ENCODE assay signal across 15 cellular contexts in genomic region chr17:82978354-82978753, GRCh38.
DNase-seq lines count a peak whose midpoint lies in the region; ATAC-seq and TF ChIP-seq lines count a peak whose summit lies in the region.
"Had no signal": no experiment of that assay in that cellular context is flagged by ENCODE, and none has a peak within 500 bp of the region (broad histone marks: within the 10 kb centered on the region; RNA-seq: fewer than 3 reads in every experiment).

No MANE protein-coding gene starts in this region.

- no peak overlapping the region for H3K4me3 ChIP-seq in OCI-LY1 (ENCODE audit: low read depth, low read length, poor library complexity, severe bottlenecking)
- H3K4me3 ChIP-seq in effector memory CD4-positive, alpha-beta T cell (ENCODE audit: insufficient read depth, low read depth, low read length, poor library complexity, severe bottlenecking), result peak overlapping the region; percentile 45
- H3K4me3 ChIP-seq: right atrium auricular region had no signal

- no peaks in the 10 kb centered on the region for H3K9me2 ChIP-seq in OCI-LY1 (ENCODE audit: low read depth, low read length)

- peak overlapping the region; percentile 13 for H3K4me3 Mint-ChIP-seq in activated CD4-positive, alpha-beta T cell treated with anti-CD3 and anti-CD28 coated beads, Interleukin-2, amount 10 ng/mL, durations not matched to agents 24 days and 14 days
- H3K4me3 Mint-ChIP-seq in stimulated activated naive CD8-positive, alpha-beta T cell treated with anti-CD3 and anti-CD28 coated beads, Interleukin-15, amount 100 ng/mL, for 72 hours, result peak overlapping the region; percentile 49 to 73

- peak; percentile 46 for DNase-seq in activated CD4-positive, alpha-beta T cell treated with anti-CD3 and anti-CD28 coated beads, Interleukin-2, amount 10 ng/mL, durations not matched to agents 24 days and 14 days
- DNase-seq in activated CD4-positive, alpha-beta T cell treated with anti-CD3 and anti-CD28 coated beads, Interleukin-2, amount 50 U/mL, for 1 hour, result no peak
- DNase-seq in effector memory CD4-positive, alpha-beta T cell, result no peak
- no peak for DNase-seq in stimulated activated naive CD8-positive, alpha-beta T cell treated with anti-CD3 and anti-CD28 coated beads, Interleukin-15, amount 100 ng/mL, for 72 hours
- DNase-seq in cerebellar nuclear complex (lab: John Stamatoyannopoulos, UW) (no peak), GM10266 (ENCODE audit: extremely low spot score) (no peak), HK-2 (ENCODE audit: unreplicated experiment) (no peak)
- DNase-seq: anterior cingulate cortex, mesenchymal stem cell, NCI-H1048, NCI-H82, WERI-Rb-1 had no signal

- no peaks in the 10 kb centered on the region for H3K27me3 Mint-ChIP-seq in activated CD4-positive, alpha-beta T cell treated with anti-CD3 and anti-CD28 coated beads, Interleukin-2, amount 10 ng/mL, durations not matched to agents 24 days and 14 days
- H3K27me3 Mint-ChIP-seq in stimulated activated naive CD8-positive, alpha-beta T cell treated with anti-CD3 and anti-CD28 coated beads, Interleukin-15, amount 100 ng/mL, for 72 hours, result no peaks in the 10 kb centered on the region

- peak overlapping the region; percentile 10; the same call in 1 of the 2 replicates for H3K4me2 ChIP-seq in OCI-LY1 (ENCODE audit: low read length)

- H3F3A ChIP-seq in OCI-LY1 (ENCODE audit: insufficient read depth, low read length), result no peaks in the 10 kb centered on the region

- H2AFZ ChIP-seq in OCI-LY1 (ENCODE audit: low read length), result no peak overlapping the region

- H3K27ac ChIP-seq in OCI-LY1 (ENCODE audit: low read depth, low read length, poor library complexity, severe bottlenecking), result peak overlapping the region; percentile 27
- peak overlapping the region; percentile 42 for H3K27ac ChIP-seq in effector memory CD4-positive, alpha-beta T cell (ENCODE audit: insufficient read depth, low read length, poor library complexity, severe bottlenecking)
- H3K27ac ChIP-seq: right atrium auricular region, WERI-Rb-1 had no signal

- no peaks in the 10 kb centered on the region for H3K9me3 ChIP-seq in OCI-LY1 (ENCODE audit: low read length)
- no peaks in the 10 kb centered on the region for H3K9me3 ChIP-seq in effector memory CD4-positive, alpha-beta T cell (ENCODE audit: control insufficient read depth, low read length)
- H3K9me3 ChIP-seq: right atrium auricular region had no signal

- intact Hi-C loops in activated CD4-positive, alpha-beta T cell treated with anti-CD3 and anti-CD28 coated beads, Interleukin-2, amount 10 ng/mL, durations not matched to agents 24 days and 14 days (cut with micrococcal nuclease), result no loop called here

- H3K36me3 Mint-ChIP-seq in activated CD4-positive, alpha-beta T cell treated with anti-CD3 and anti-CD28 coated beads, Interleukin-2, amount 10 ng/mL, durations not matched to agents 24 days and 14 days (ENCODE audit: low read depth), result peaks cover 5% of the 10 kb centered on the region

- H3K36me3 ChIP-seq in OCI-LY1 (ENCODE audit: insufficient read depth, low read length), result no peaks in the 10 kb centered on the region
- H3K36me3 ChIP-seq in effector memory CD4-positive, alpha-beta T cell (ENCODE audit: control insufficient read depth, insufficient read depth, low read length), result no peaks in the 10 kb centered on the region
- H3K36me3 ChIP-seq: right atrium auricular region, WERI-Rb-1 had no signal

- H4K20me1 ChIP-seq in OCI-LY1 (ENCODE audit: insufficient read depth, low read length), result no peaks in the 10 kb centered on the region

- H3K27me3 ChIP-seq in OCI-LY1 (ENCODE audit: insufficient read depth, low read length), result no peaks in the 10 kb centered on the region
- no peaks in the 10 kb centered on the region for H3K27me3 ChIP-seq in effector memory CD4-positive, alpha-beta T cell (replicated peaks; ENCODE audit: control insufficient read depth, insufficient read depth, low read length, poor library complexity, severe bottlenecking)
- H3K27me3 ChIP-seq: right atrium auricular region had no signal

- no peak for TF ChIP-seq CTCF in OCI-LY1 (IDR thresholded peaks at IDR 0.05; ENCODE audit: low read length)
- TF ChIP-seq CTCF in GM10266 (IDR thresholded peaks at IDR 0.05; ENCODE audit: control insufficient read depth, insufficient read depth, low read depth, missing control alignments), result no peak

- peaks cover 21% of the 10 kb centered on the region for H3K4me1 Mint-ChIP-seq in activated CD4-positive, alpha-beta T cell treated with anti-CD3 and anti-CD28 coated beads, Interleukin-2, amount 10 ng/mL, durations not matched to agents 24 days and 14 days
- peaks cover 19% of the 10 kb centered on the region for H3K4me1 Mint-ChIP-seq in stimulated activated naive CD8-positive, alpha-beta T cell treated with anti-CD3 and anti-CD28 coated beads, Interleukin-15, amount 100 ng/mL, for 72 hours

- H3K27ac Mint-ChIP-seq in activated CD4-positive, alpha-beta T cell treated with anti-CD3 and anti-CD28 coated beads, Interleukin-2, amount 10 ng/mL, durations not matched to agents 24 days and 14 days, result peak overlapping the region; percentile 63
- peak overlapping the region; percentile 13 to 93 for H3K27ac Mint-ChIP-seq in stimulated activated naive CD8-positive, alpha-beta T cell treated with anti-CD3 and anti-CD28 coated beads, Interleukin-15, amount 100 ng/mL, for 72 hours

- no peak for ATAC-seq in stimulated activated naive CD8-positive, alpha-beta T cell treated with anti-CD3 and anti-CD28 coated beads, Interleukin-15, amount 100 ng/mL, for 72 hours
- ATAC-seq: SK-N-SH treated with all-trans-retinoic acid at 6 μM for 48 hours had no signal

- peaks cover 21% of the 10 kb centered on the region for H3K4me1 ChIP-seq in OCI-LY1 (ENCODE audit: insufficient read depth, low read length, severe bottlenecking)
- peaks cover 18% of the 10 kb centered on the region for H3K4me1 ChIP-seq in effector memory CD4-positive, alpha-beta T cell (ENCODE audit: control insufficient read depth, insufficient read depth, low read length, poor library complexity, severe bottlenecking)
- H3K4me1 ChIP-seq: right atrium auricular region had no signal

- H3K9me3 Mint-ChIP-seq in activated CD4-positive, alpha-beta T cell treated with anti-CD3 and anti-CD28 coated beads, Interleukin-2, amount 10 ng/mL, durations not matched to agents 24 days and 14 days, result no peaks in the 10 kb centered on the region
- H3K9me3 Mint-ChIP-seq in stimulated activated naive CD8-positive, alpha-beta T cell treated with anti-CD3 and anti-CD28 coated beads, Interleukin-15, amount 100 ng/mL, for 72 hours, result no peaks in the 10 kb centered on the region

- H3K79me2 ChIP-seq in OCI-LY1 (ENCODE audit: insufficient read depth, low read length), result no peaks in the 10 kb centered on the region

- no peak overlapping the region for H3K9ac ChIP-seq in OCI-LY1 (ENCODE audit: low read length)
